Comparison of ENCODE assay signal across 11 cellular contexts in the genomic region with DNA sequence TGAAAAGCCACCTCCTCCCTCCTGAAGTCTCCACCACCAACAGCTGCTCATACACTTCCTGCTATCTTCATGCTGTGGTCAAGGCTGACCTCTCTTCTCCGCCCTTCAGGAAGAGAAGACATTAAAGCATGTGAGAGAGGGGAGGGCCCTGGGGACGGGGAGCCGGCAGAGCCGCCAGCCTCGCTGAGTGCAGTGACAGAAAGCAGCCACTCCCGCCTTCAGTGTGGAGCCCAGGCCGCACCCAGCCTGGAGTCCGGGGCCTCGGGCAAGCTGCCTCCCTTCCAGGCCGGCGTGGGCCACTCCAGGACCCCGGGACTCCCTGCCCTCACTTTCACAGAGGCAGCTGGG.
DNase-seq lines count a peak whose midpoint lies in the region; ATAC-seq, FAIRE-seq and TF ChIP-seq lines count a peak whose summit lies in the region.
"Had no signal": no experiment of that assay in that cellular context is flagged by ENCODE, and none has a peak within 500 bp of the region (broad histone marks: within the 10 kb centered on the region; RNA-seq: fewer than 3 reads in every experiment).

No MANE protein-coding gene starts in this region.

- H3K27ac ChIP-seq in kidney (ENCODE audit: low read depth in 2 of 2, low read length in 2 of 2) (no peak overlapping the region), testis (peak overlapping the region in 1 of 2 donors; percentile 31)
- H3K27ac ChIP-seq: uterus had no signal

- no peaks in the 10 kb centered on the region for H3K9me3 ChIP-seq in T-helper 17 cell (ENCODE audit: control insufficient read depth, low read length, poor library complexity, severe bottlenecking)
- no peaks in the 10 kb centered on the region for H3K9me3 ChIP-seq in kidney (ENCODE audit: control insufficient read depth in 1 of 2, low read length in 2 of 2)
- H3K9me3 ChIP-seq in testis = no peaks in the 10 kb centered on the region
- H3K9me3 ChIP-seq: uterus had no signal

- H3K4me1 Mint-ChIP-seq in T-helper 17 cell = peaks cover 11% of the 10 kb centered on the region

- no peaks in the 10 kb centered on the region for H3K36me3 ChIP-seq in kidney (ENCODE audit: control insufficient read depth in 1 of 2, insufficient read depth in 2 of 2, low read length in 2 of 2)
- no peaks in the 10 kb centered on the region for H3K36me3 ChIP-seq in testis (ENCODE audit: low read depth, missing control alignments)
- H3K36me3 ChIP-seq: uterus had no signal

- peaks cover 0 to 2% of the 10 kb centered on the region in 2 donors for H3K4me1 ChIP-seq in kidney (ENCODE audit: control insufficient read depth in 1 of 2, insufficient read depth in 1 of 2, low read depth in 1 of 2, low read length in 2 of 2)
- peaks cover 13% of the 10 kb centered on the region for H3K4me1 ChIP-seq in testis
- H3K4me1 ChIP-seq: uterus had no signal

- no peaks in the 10 kb centered on the region for H3K27me3 ChIP-seq in testis
- H3K27me3 ChIP-seq: uterus had no signal

- ATAC-seq in T-helper 17 cell = no peak

- H3K9ac ChIP-seq in kidney (ENCODE audit: low read length in 2 of 2) = no peak overlapping the region

- H3K36me3 Mint-ChIP-seq in T-helper 17 cell (ENCODE audit: low read depth) = no peaks in the 10 kb centered on the region

- intact Hi-C loops in kidney (cut with DNase I) = no loop called here
- intact Hi-C loops in testis (cut with DNase I; ENCODE audit: low total_unique reads) = no loop called here

- no peak overlapping the region for H3K4me3 Mint-ChIP-seq in T-helper 17 cell

- no peak for FAIRE-seq in kidney (lab: Jason Lieb, UNC)

- H3K4me3 ChIP-seq in kidney (ENCODE audit: low read length in 2 of 2) = no peak overlapping the region
- H3K4me3 ChIP-seq in testis = no peak overlapping the region
- H3K4me3 ChIP-seq: uterus had no signal

- DNase-seq in NCI-H2227 (lab: John Stamatoyannopoulos, UW; ENCODE audit: unreplicated experiment) = peak; percentile 37
- DNase-seq in NCI-H2227 treated with DMSO at 0.1 percent for 48 hours (lab: John Stamatoyannopoulos, UW) = no peak
- DNase-seq in T-helper 17 cell = no peak
- peak; percentile 80 for DNase-seq in kidney
- DNase-seq in testis = peak; percentile 41
- DNase-seq in stimulated activated CD4-positive, alpha-beta T cell treated with anti-CD3 and anti-CD28 coated beads, Interleukin-4, amount 100 ng/mL, for 4 hours = no peak
- no peak for DNase-seq in stimulated activated CD4-positive, alpha-beta T cell treated with anti-CD3 and anti-CD28 coated beads, Interleukin-2, amount 100 ng/mL, for 48 hours
- DNase-seq in activated CD4-positive, alpha-beta T cell treated with anti-CD3 and anti-CD28 coated beads, Interleukin-2, amount 50 U/mL, for 4 hours = no peak
- DNase-seq: activated CD4-positive, CD25-positive, alpha-beta regulatory T cell; NCI-H2081 treated with DMSO at 0.1 percent for 48 hours had no signal

- no peak for TF ChIP-seq CTCF in kidney (IDR thresholded peaks at IDR 0.05; ENCODE audit: borderline replicate concordance, extremely low read depth, insufficient read depth)
- TF ChIP-seq CTCF in testis (IDR thresholded peaks at IDR 0.05) = no peak

- no peak for TF ChIP-seq POLR2A in testis (IDR thresholded peaks at IDR 0.05)

- peak overlapping the region; percentile 71 for H3K27ac Mint-ChIP-seq in T-helper 17 cell

- WGBS in testis, 2 donors = 36 to 46% methylated on average over 8 to 12 of the region's 12 CpGs

- H3K27me3 Mint-ChIP-seq in T-helper 17 cell = no peaks in the 10 kb centered on the region

Comparison
In these comparisons a context has a peak if more than half of its experiments do, and no peak if none do; other contexts are left out.
1. DNase-seq: peak in NCI-H2227 (single experiment), kidney (single experiment) and testis (single experiment); none in NCI-H2227 treated with DMSO at 0.1 percent for 48 hours (single experiment), T-helper 17 cell (0 of 3), stimulated activated CD4-positive, alpha-beta T cell treated with anti-CD3 and anti-CD28 coated beads, Interleukin-4, amount 100 ng/mL, for 4 hours (0 of 2), stimulated activated CD4-positive, alpha-beta T cell treated with anti-CD3 and anti-CD28 coated beads, Interleukin-2, amount 100 ng/mL, for 48 hours (0 of 2) and activated CD4-positive, alpha-beta T cell treated with anti-CD3 and anti-CD28 coated beads, Interleukin-2, amount 50 U/mL, for 4 hours (0 of 2).